11 cellular contexts compared by ENCODE assay signal in the genomic region with DNA sequence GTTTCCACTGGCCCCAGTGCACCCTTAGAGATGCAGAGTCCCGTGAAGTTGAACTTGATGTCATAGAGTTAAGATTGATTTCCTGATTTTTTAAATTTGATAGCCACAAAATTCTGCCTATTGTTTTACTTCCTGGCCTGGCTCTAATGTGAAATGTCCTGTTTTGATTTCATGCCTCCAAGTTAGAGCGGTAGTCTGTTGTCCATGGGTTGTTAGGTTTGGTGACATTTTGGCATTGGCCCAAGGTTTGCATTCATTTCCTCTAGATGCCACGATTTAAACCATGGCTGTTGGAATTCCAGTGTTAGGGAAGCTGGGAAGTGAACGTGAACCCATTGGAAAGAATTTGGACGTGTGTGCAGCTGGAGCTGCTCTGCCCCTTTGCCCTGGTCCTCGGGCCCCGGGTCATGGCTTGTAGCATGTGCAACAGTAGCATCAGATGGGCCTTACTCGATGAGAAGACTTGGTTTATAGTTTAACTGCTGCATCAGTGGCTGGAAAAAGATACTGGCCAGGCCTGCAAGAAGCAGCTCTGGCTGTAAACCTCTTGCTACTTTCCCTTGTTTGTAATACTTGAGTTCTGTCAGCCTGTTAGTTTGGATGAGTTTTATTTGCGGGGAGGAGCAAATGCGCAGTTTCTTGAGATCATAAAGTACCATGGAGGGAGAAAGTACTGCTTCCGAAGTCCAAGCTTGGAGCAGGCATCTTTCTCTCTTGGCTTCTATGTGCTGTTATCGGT.
DNase-seq lines count a peak whose midpoint lies in the region; ATAC-seq and TF ChIP-seq lines count a peak whose summit lies in the region.
"Had no signal": no experiment of that assay in that cellular context is flagged by ENCODE, and none has a peak within 500 bp of the region (broad histone marks: within the 10 kb centered on the region; RNA-seq: fewer than 3 reads in every experiment).

No MANE protein-coding gene starts in this region.

- H3K4me1 Mint-ChIP-seq in activated CD8-positive, alpha-beta memory T cell treated with anti-CD3 and anti-CD28 coated beads, Interleukin-2, amount 10 ng/mL, durations not matched to agents 7 days and 5 days, result peaks cover 30% of the 10 kb centered on the region
- peaks cover 21% of the 10 kb centered on the region for H3K4me1 Mint-ChIP-seq in activated naive CD8-positive, alpha-beta T cell treated with anti-CD3 and anti-CD28 coated beads for 36 hours

- H3K36me3 Mint-ChIP-seq in activated CD8-positive, alpha-beta memory T cell treated with anti-CD3 and anti-CD28 coated beads, Interleukin-2, amount 10 ng/mL, durations not matched to agents 7 days and 5 days, result peaks cover 23% of the 10 kb centered on the region
- H3K36me3 Mint-ChIP-seq in activated naive CD8-positive, alpha-beta T cell treated with anti-CD3 and anti-CD28 coated beads for 36 hours, result peaks cover 5% of the 10 kb centered on the region

- peak overlapping the region; percentile 67 for H3K4me3 Mint-ChIP-seq in activated CD8-positive, alpha-beta memory T cell treated with anti-CD3 and anti-CD28 coated beads, Interleukin-2, amount 10 ng/mL, durations not matched to agents 7 days and 5 days
- peak overlapping the region; percentile 51 for H3K4me3 Mint-ChIP-seq in activated naive CD8-positive, alpha-beta T cell treated with anti-CD3 and anti-CD28 coated beads for 36 hours

- H3K9me3 ChIP-seq in stomach (no peaks in the 10 kb centered on the region), lower lobe of right lung (no peaks in the 10 kb centered on the region)
- H3K9me3 ChIP-seq: adrenal gland, neutrophil had no signal

- intact Hi-C loops in stomach (cut with DNase I; ENCODE audit: low total_unique reads) (no loop called here), lower lobe of right lung (cut with DNase I) (no loop called here)

- no peaks in the 10 kb centered on the region for H3K9me3 Mint-ChIP-seq in activated CD8-positive, alpha-beta memory T cell treated with anti-CD3 and anti-CD28 coated beads, Interleukin-2, amount 10 ng/mL, durations not matched to agents 7 days and 5 days (ENCODE audit: low read depth)
- H3K9me3 Mint-ChIP-seq in activated naive CD8-positive, alpha-beta T cell treated with anti-CD3 and anti-CD28 coated beads for 36 hours, result no peaks in the 10 kb centered on the region

- no peaks in the 10 kb centered on the region for H3K27me3 ChIP-seq in stomach
- H3K27me3 ChIP-seq in lower lobe of right lung (ENCODE audit: low read depth), result no peaks in the 10 kb centered on the region
- H3K27me3 ChIP-seq: adrenal gland, neutrophil had no signal

- no peaks in the 10 kb centered on the region for H3K36me3 ChIP-seq in stomach
- H3K36me3 ChIP-seq in lower lobe of right lung, result no peaks in the 10 kb centered on the region
- H3K36me3 ChIP-seq: adrenal gland, neutrophil had no signal

- ATAC-seq in activated CD8-positive, alpha-beta memory T cell treated with anti-CD3 and anti-CD28 coated beads, Interleukin-2, amount 10 ng/mL, durations not matched to agents 7 days and 5 days, result no peak
- ATAC-seq in left lobe of liver (peak; percentile 19), lower lobe of right lung (no peak)

- TF ChIP-seq POLR2A in stomach (IDR thresholded peaks at IDR 0.05), result no peak

- H3K27me3 Mint-ChIP-seq in activated CD8-positive, alpha-beta memory T cell treated with anti-CD3 and anti-CD28 coated beads, Interleukin-2, amount 10 ng/mL, durations not matched to agents 7 days and 5 days, result no peaks in the 10 kb centered on the region
- no peaks in the 10 kb centered on the region for H3K27me3 Mint-ChIP-seq in activated naive CD8-positive, alpha-beta T cell treated with anti-CD3 and anti-CD28 coated beads for 36 hours

- H3K4me1 ChIP-seq in stomach (peaks cover 15 to 29% (median 20%) of the 10 kb centered on the region in 4 donors), lower lobe of right lung (peaks cover 15% of the 10 kb centered on the region)

- TF ChIP-seq CTCF in stomach (IDR thresholded peaks at IDR 0.05) (no peak), lower lobe of right lung (IDR thresholded peaks at IDR 0.05) (no peak)

- H3K27ac ChIP-seq in stomach, result peak overlapping the region in 4 of 5 donors; percentile 16 to 72 (median 45)
- no peak overlapping the region for H3K27ac ChIP-seq in lower lobe of right lung
- H3K27ac ChIP-seq: neutrophil had no signal

- no peak for TF ChIP-seq EP300 in stomach (IDR thresholded peaks at IDR 0.05)

- CTCF ChIA-PET in activated CD8-positive, alpha-beta memory T cell treated with anti-CD3 and anti-CD28 coated beads, Interleukin-2, amount 10 ng/mL, durations not matched to agents 7 days and 5 days (lab: Charles Lee), result no interaction called here

- H3K27ac Mint-ChIP-seq in activated CD8-positive, alpha-beta memory T cell treated with anti-CD3 and anti-CD28 coated beads, Interleukin-2, amount 10 ng/mL, durations not matched to agents 7 days and 5 days, result peak overlapping the region; percentile 98
- H3K27ac Mint-ChIP-seq in activated naive CD8-positive, alpha-beta T cell treated with anti-CD3 and anti-CD28 coated beads for 36 hours, result peak overlapping the region; percentile 76

- peak overlapping the region in 1 of 4 donors; percentile 21 for H3K4me3 ChIP-seq in stomach
- no peak overlapping the region for H3K4me3 ChIP-seq in lower lobe of right lung

- 40 to 49% (median 43%) methylated on average over 12 of the region's 12 CpGs for WGBS in stomach, 5 donors

- DNase-seq in activated CD8-positive, alpha-beta memory T cell treated with anti-CD3 and anti-CD28 coated beads, Interleukin-2, amount 10 ng/mL, durations not matched to agents 7 days and 5 days, result no peak
- DNase-seq in activated CD8-positive, alpha-beta memory T cell treated with anti-CD3 and anti-CD28 coated beads, Interleukin-2, amount 50 U/mL, for 4 hours, result no peak
- no peak for DNase-seq in activated naive CD8-positive, alpha-beta T cell treated with anti-CD3 and anti-CD28 coated beads for 36 hours
- DNase-seq in left lobe of liver (ENCODE audit: low spot score), result no peak
- DNase-seq in stomach, result no peak
- DNase-seq in inferior parietal cortex (ENCODE audit: extremely low spot score), result no peak
- no peak for DNase-seq in lower lobe of right lung
- DNase-seq in C1 segment of cervical spinal cord (lab: John Stamatoyannopoulos, UW), result no peak
- DNase-seq: adrenal gland, SW 1271 had no signal
